13 cellular contexts compared by ENCODE assay signal in the genomic region with DNA sequence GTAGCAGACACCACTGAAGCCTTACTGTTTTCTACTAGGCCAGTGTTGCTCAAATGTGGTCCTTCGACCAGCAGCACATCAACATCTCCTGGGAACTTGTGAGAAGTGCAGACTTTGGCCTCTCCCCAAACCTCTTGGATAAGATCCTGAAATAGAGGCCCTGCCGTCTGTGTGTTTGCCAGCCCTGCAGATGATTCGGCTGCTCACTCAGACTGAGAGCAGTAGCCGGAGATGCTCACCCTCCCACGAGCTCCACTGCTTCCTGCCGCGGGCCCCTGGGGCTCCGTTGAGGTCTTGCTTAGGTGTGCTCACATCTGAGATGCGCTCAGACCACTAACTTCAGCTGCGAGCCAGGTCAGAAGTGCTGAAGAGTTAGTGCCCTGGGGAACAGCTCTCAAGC.
DNase-seq lines count a peak whose midpoint lies in the region; ATAC-seq, FAIRE-seq and TF ChIP-seq lines count a peak whose summit lies in the region.
"Had no signal": no experiment of that assay in that cellular context is flagged by ENCODE, and none has a peak within 500 bp of the region (broad histone marks: within the 10 kb centered on the region; RNA-seq: fewer than 3 reads in every experiment).

No MANE protein-coding gene starts in this region.

- no peaks in the 10 kb centered on the region for H3K36me3 Mint-ChIP-seq in T-helper 17 cell (ENCODE audit: low read depth)

- H3K27me3 Mint-ChIP-seq in T-helper 17 cell: no peaks in the 10 kb centered on the region
- H3K27me3 Mint-ChIP-seq: activated B cell treated with CpG ODN at 0.5 μM for 24 hours had no signal

- no peak overlapping the region for H3K27ac Mint-ChIP-seq in T-helper 17 cell
- H3K27ac Mint-ChIP-seq: activated B cell treated with CpG ODN at 0.5 μM for 24 hours had no signal

- DNase-seq in GM12892 (ENCODE audit: insufficient read length) (peak; percentile 11), fibroblast of peridontal ligament (ENCODE audit: extremely low read depth) (peak; percentile 71), skeletal muscle cell (ENCODE audit: low read depth) (peak; percentile 57), NCI-H2081 (lab: John Stamatoyannopoulos, UW) (no peak), T-helper 17 cell (no peak), thyroid gland (no peak)
- DNase-seq: activated B cell treated with CpG ODN at 0.5 μM for 24 hours; DMS153; NCI-H2171; stimulated activated naive CD4-positive, alpha-beta T cell treated with Interleukin-2 at 50 U/mL for 16 hours had no signal

- H3K4me3 ChIP-seq in skeletal muscle cell (ENCODE audit: low read depth, low read length) (no peak overlapping the region), thyroid gland (replicated peaks in 1 of 3) (no peak overlapping the region)
- H3K4me3 ChIP-seq: hepatocyte had no signal

- ATAC-seq in HG03103 (IDR thresholded peaks at IDR 0.05; ENCODE audit: low read depth, unreplicated experiment) (peak; percentile 85), T-helper 17 cell (no peak), HG02840 (IDR thresholded peaks at IDR 0.05; ENCODE audit: low FRiP score, unreplicated experiment) (no peak)

- H3K4me1 ChIP-seq in thyroid gland: no peaks in the 10 kb centered on the region

- H3K9me3 ChIP-seq in T-helper 17 cell (ENCODE audit: control insufficient read depth, low read length, poor library complexity, severe bottlenecking): no peaks in the 10 kb centered on the region
- no peaks in the 10 kb centered on the region for H3K9me3 ChIP-seq in thyroid gland

- no peaks in the 10 kb centered on the region for H3K4me1 Mint-ChIP-seq in T-helper 17 cell
- H3K4me1 Mint-ChIP-seq: activated B cell treated with CpG ODN at 0.5 μM for 24 hours had no signal

- no peak overlapping the region for H3K4me3 Mint-ChIP-seq in T-helper 17 cell
- H3K4me3 Mint-ChIP-seq: activated B cell treated with CpG ODN at 0.5 μM for 24 hours had no signal

- intact Hi-C loops in thyroid gland (cut with DNase I): no loop called here

- 42 to 69% methylated on average over 7 to 10 of the region's 10 CpGs for WGBS in thyroid gland, 2 donors

- peak; percentile 36 for FAIRE-seq in GM12892 (lab: Jason Lieb, UNC)

- no peak for TF ChIP-seq POLR2A in GM12892 (IDR thresholded peaks at IDR 0.05; ENCODE audit: low read depth, low read length)
- TF ChIP-seq POLR2A in thyroid gland (IDR thresholded peaks at IDR 0.05): no peak

- H3K36me3 ChIP-seq in thyroid gland: no peaks in the 10 kb centered on the region

- TF ChIP-seq CTCF in thyroid gland (IDR thresholded peaks at IDR 0.05): no peak

- no peaks in the 10 kb centered on the region for H3K27me3 ChIP-seq in thyroid gland
- H3K27me3 ChIP-seq: hepatocyte had no signal

- H3K27ac ChIP-seq in thyroid gland: no peak overlapping the region

Comparison
In these comparisons a context has a peak if more than half of its experiments do, and no peak if none do; other contexts are left out.
1. DNase-seq: peak in GM12892 (single experiment), fibroblast of peridontal ligament (single experiment) and skeletal muscle cell (single experiment); none in NCI-H2081 (0 of 2), T-helper 17 cell (0 of 3) and thyroid gland (0 of 2).